1 cellular context compared by ENCODE assay signal in genomic region chr4:39452860-39453587, GRCh38.
TF ChIP-seq lines count a peak whose summit lies in the region.

No MANE protein-coding gene starts in this region.

TF ChIP-seq in GM23338, 12 proteins besides CTCF, POLR2A, EP300 and RAD21 (continued from another document):
- TF ChIP-seq REST (IDR thresholded peaks at IDR 0.05; ENCODE audit: unreplicated experiment) (no peak), STAT1 (IDR thresholded peaks at IDR 0.05; ENCODE audit: unreplicated experiment) (no peak)
TF ChIP-seq in GM23338: peak in this region for 0.
